Comparison of ENCODE assay signal across 10 cellular contexts in genomic region chr21:45874716-45875415, GRCh38.
DNase-seq lines count a peak whose midpoint lies in the region; ATAC-seq, FAIRE-seq and TF ChIP-seq lines count a peak whose summit lies in the region.
"Had no signal": no experiment of that assay in that cellular context is flagged by ENCODE, and none has a peak within 500 bp of the region (broad histone marks: within the 10 kb centered on the region; RNA-seq: fewer than 3 reads in every experiment).

No MANE protein-coding gene starts in this region.

- TF ChIP-seq EP300 in ovary (IDR thresholded peaks at IDR 0.05) = no peak

- no peak overlapping the region for H3K4me2 ChIP-seq in fibroblast of lung (ENCODE audit: extremely low read depth, insufficient read depth, low read length)

- no peak for FAIRE-seq in D721Med (lab: Jason Lieb, UNC)

- peak overlapping the region; percentile 74 for H3K27ac ChIP-seq in fibroblast of lung (ENCODE audit: insufficient read depth, low read length)
- no peak overlapping the region for H3K27ac ChIP-seq in ovary
- H3K27ac ChIP-seq: parathyroid adenoma had no signal

- H3K9me3 ChIP-seq in fibroblast of lung (ENCODE audit: control insufficient read depth, insufficient read depth, low read depth, low read length) = no peaks in the 10 kb centered on the region
- no peaks in the 10 kb centered on the region for H3K9me3 ChIP-seq in ovary

- TF ChIP-seq POLR2A in ovary (IDR thresholded peaks at IDR 0.05) = no peak

- peak overlapping the region; percentile 7 for H3K9ac ChIP-seq in fibroblast of lung (ENCODE audit: insufficient read depth, low read length)
- H3K9ac ChIP-seq: parathyroid adenoma had no signal

- H3K79me2 ChIP-seq in fibroblast of lung (ENCODE audit: control insufficient read depth, insufficient read depth, low read length) = no peaks in the 10 kb centered on the region
- H3K79me2 ChIP-seq: parathyroid adenoma had no signal

- H3K36me3 ChIP-seq in fibroblast of lung (ENCODE audit: control insufficient read depth, insufficient read depth, low read length) (no peaks in the 10 kb centered on the region), ovary (no peaks in the 10 kb centered on the region)

- WGBS in ovary, 3 donors = 40 to 57% (median 45%) methylated on average over 28 to 33 of the region's 33 CpGs

- no peaks in the 10 kb centered on the region for H3K4me1 Mint-ChIP-seq in activated T-helper 17 cell treated with anti-CD3 and anti-CD28 coated beads, Interleukin-2, amount 50 U/mL, for 72 hours

- H3K4me1 ChIP-seq in fibroblast of lung (ENCODE audit: control insufficient read depth, extremely low read depth, insufficient read depth, low read length) = peaks cover 6% of the 10 kb centered on the region
- H3K4me1 ChIP-seq in ovary (ENCODE audit: insufficient read depth) = no peaks in the 10 kb centered on the region
- H3K4me1 ChIP-seq: parathyroid adenoma had no signal

- H2AFZ ChIP-seq in fibroblast of lung (ENCODE audit: low read length) = no peak overlapping the region
- H2AFZ ChIP-seq: parathyroid adenoma had no signal

- no peaks in the 10 kb centered on the region for H3K36me3 Mint-ChIP-seq in activated T-helper 17 cell treated with anti-CD3 and anti-CD28 coated beads, Interleukin-2, amount 50 U/mL, for 72 hours (ENCODE audit: low read depth)

- peak overlapping the region in 1 of 4 experiments; percentile 39 for H3K4me3 ChIP-seq in fibroblast of lung (replicated peaks in 1 of 4; ENCODE audit: control extremely low read depth in 1 of 4, insufficient read depth in 1 of 4, low read depth in 3 of 4, low read length in 4 of 4)
- no peak overlapping the region for H3K4me3 ChIP-seq in ovary

- DNase-seq in ELF-1 (ENCODE audit: low read depth, low spot score) (peak; percentile 83), NOMO-1 treated with dmso at 0.1 percent for 144 hours (lab: John Stamatoyannopoulos, UW; ENCODE audit: unreplicated experiment) (peak; percentile 49), fibroblast of lung (ENCODE audit: low read depth in 2 of 2) (peak; percentile 96 to 99), ovary (peak; percentile 32 to 76 (median 44)), D721Med (ENCODE audit: insufficient read length, low spot score) (no peak), NCI-H345 treated with DMSO at 0.1 percent for 48 hours (lab: John Stamatoyannopoulos, UW; ENCODE audit: unreplicated experiment) (no peak)

- no peak for TF ChIP-seq CTCF in fibroblast of lung (conservative IDR thresholded peaks at IDR 0.05 in 1 of 2, IDR thresholded peaks at IDR 0.05 in 1 of 2; ENCODE audit: low read depth in 1 of 2, low read length in 2 of 2)
- no peak for TF ChIP-seq CTCF in ovary (IDR thresholded peaks at IDR 0.05)
- no peak for TF ChIP-seq CTCF in D721Med (IDR thresholded peaks at IDR 0.05; ENCODE audit: insufficient read depth, missing control alignments)

- no peak for ATAC-seq in activated T-helper 17 cell treated with anti-CD3 and anti-CD28 coated beads, Interleukin-2, amount 50 U/mL, for 72 hours (replicated peaks)
- no peak for ATAC-seq in HG03520 (IDR thresholded peaks at IDR 0.05; ENCODE audit: unreplicated experiment)

- intact Hi-C loops in ovary (cut with DNase I) = no loop called here

- H4K20me1 ChIP-seq in fibroblast of lung (ENCODE audit: control insufficient read depth, extremely low read depth, insufficient read depth, low read length) = no peaks in the 10 kb centered on the region

- H3K27me3 Mint-ChIP-seq in activated T-helper 17 cell treated with anti-CD3 and anti-CD28 coated beads, Interleukin-2, amount 50 U/mL, for 72 hours = peaks cover 5% of the 10 kb centered on the region

- H3K27me3 ChIP-seq in fibroblast of lung (ENCODE audit: control insufficient read depth, insufficient read depth, low read length) (peaks cover 3% of the 10 kb centered on the region), ovary (no peaks in the 10 kb centered on the region)

- H3K4me3 Mint-ChIP-seq in activated T-helper 17 cell treated with anti-CD3 and anti-CD28 coated beads, Interleukin-2, amount 50 U/mL, for 72 hours = no peak overlapping the region
- H3K4me3 Mint-ChIP-seq: T-helper 1 cell treated with Interleukin-12 subunit alpha and Interleukin-12 subunit beta and Interleukin-4 antibody, amounts not matched to agents 30 μg/mL and 1 μg/mL, for 36 hours had no signal

- no peak overlapping the region for H3K27ac Mint-ChIP-seq in activated T-helper 17 cell treated with anti-CD3 and anti-CD28 coated beads, Interleukin-2, amount 50 U/mL, for 72 hours
- H3K27ac Mint-ChIP-seq: T-helper 1 cell treated with Interleukin-12 subunit alpha and Interleukin-12 subunit beta and Interleukin-4 antibody, amounts not matched to agents 30 μg/mL and 1 μg/mL, for 36 hours had no signal

- H3K9me3 Mint-ChIP-seq in activated T-helper 17 cell treated with anti-CD3 and anti-CD28 coated beads, Interleukin-2, amount 50 U/mL, for 72 hours = no peaks in the 10 kb centered on the region
- H3K9me3 Mint-ChIP-seq: T-helper 1 cell treated with Interleukin-12 subunit alpha and Interleukin-12 subunit beta and Interleukin-4 antibody, amounts not matched to agents 30 μg/mL and 1 μg/mL, for 36 hours had no signal

Comparison
In these comparisons a context has a peak if more than half of its experiments do, and no peak if none do; other contexts are left out.
1. DNase-seq: peak in ELF-1 (single experiment), NOMO-1 treated with dmso at 0.1 percent for 144 hours (single experiment), fibroblast of lung (2 of 2) and ovary (5 of 5); none in D721Med (single experiment) and NCI-H345 treated with DMSO at 0.1 percent for 48 hours (single experiment).